Comparison of ENCODE assay signal across 12 cellular contexts in genomic region chr11:66192181-66192888, GRCh38.
DNase-seq lines count a peak whose midpoint lies in the region; ATAC-seq and TF ChIP-seq lines count a peak whose summit lies in the region.
"Had no signal": no experiment of that assay in that cellular context is flagged by ENCODE, and none has a peak within 500 bp of the region (broad histone marks: within the 10 kb centered on the region; RNA-seq: fewer than 3 reads in every experiment).

No MANE protein-coding gene starts in this region.

- no peak overlapping the region for H3K9ac ChIP-seq in fibroblast of lung (ENCODE audit: insufficient read depth, low read length)
- no peak overlapping the region for H3K9ac ChIP-seq in neuronal stem cell (ENCODE audit: low read depth, low read length, poor library complexity)
- H3K9ac ChIP-seq: BLaER1 had no signal

- H2AK5ac ChIP-seq in neuronal stem cell (ENCODE audit: low read depth, low read length) = no peak overlapping the region

- peaks cover 0 to 20% (median 6%) of the 10 kb centered on the region in 3 donors for H3K4me1 Mint-ChIP-seq in IgD-negative memory B cell

- H3K36me3 ChIP-seq in fibroblast of lung (ENCODE audit: control insufficient read depth, insufficient read depth, low read length) (no peaks in the 10 kb centered on the region), neuronal stem cell (replicated peaks in 1 of 2; ENCODE audit: control insufficient read depth in 2 of 2, insufficient read depth in 2 of 2, low read length in 2 of 2) (peaks cover 1 to 10% of the 10 kb centered on the region in 2 donors)

- H3K36me3 Mint-ChIP-seq in IgD-negative memory B cell = peaks cover 7% of the 10 kb centered on the region

- peak overlapping the region; percentile 73 for H3K14ac ChIP-seq in neuronal stem cell (ENCODE audit: low read length)

- H2BK120ac ChIP-seq in neuronal stem cell (ENCODE audit: low read depth, low read length) = no peak overlapping the region

- peak overlapping the region in 2 of 3 donors; percentile 20 to 46 for H3K27ac Mint-ChIP-seq in IgD-negative memory B cell
- H3K27ac Mint-ChIP-seq: activated naive CD8-positive, alpha-beta T cell treated with anti-CD3 and anti-CD28 coated beads for 36 hours had no signal

- peak in 1 of 2 donors; percentile 25 for DNase-seq in fibroblast of lung (ENCODE audit: low read depth in 2 of 2)
- DNase-seq in neuronal stem cell (ENCODE audit: low spot score) = no peak
- DNase-seq in foreskin keratinocyte = no peak
- no peak for DNase-seq in stimulated activated CD4-positive, alpha-beta T cell treated with anti-CD3 and anti-CD28 coated beads, Interleukin-2, amount 100 ng/mL, for 48 hours
- no peak for DNase-seq in GM19240 (ENCODE audit: insufficient read length, low spot score)
- DNase-seq: activated naive CD8-positive, alpha-beta T cell treated with anti-CD3 and anti-CD28 coated beads for 36 hours; DND-41; NCI-H146 had no signal

- H3K4me1 ChIP-seq in fibroblast of lung (ENCODE audit: control insufficient read depth, extremely low read depth, insufficient read depth, low read length) = peaks cover 6% of the 10 kb centered on the region
- no peaks in the 10 kb centered on the region for H3K4me1 ChIP-seq in neuronal stem cell (ENCODE audit: control insufficient read depth in 2 of 2, insufficient read depth in 1 of 2, low read depth in 1 of 2, low read length in 2 of 2)
- H3K4me1 ChIP-seq in foreskin keratinocyte = peaks cover 13% of the 10 kb centered on the region

- H3K27me3 ChIP-seq in fibroblast of lung (ENCODE audit: control insufficient read depth, insufficient read depth, low read length) = no peaks in the 10 kb centered on the region
- H3K27me3 ChIP-seq in neuronal stem cell (ENCODE audit: control insufficient read depth in 3 of 3, insufficient read depth in 3 of 3, low read depth in 1 of 3, low read length in 3 of 3) = no peaks in the 10 kb centered on the region
- H3K27me3 ChIP-seq in foreskin keratinocyte = no peaks in the 10 kb centered on the region
- H3K27me3 ChIP-seq: BLaER1 had no signal

- peak overlapping the region; percentile 16 for H3K18ac ChIP-seq in neuronal stem cell (ENCODE audit: low read length)

- H2AFZ ChIP-seq in fibroblast of lung (ENCODE audit: low read length) (peak overlapping the region; percentile 36), neuronal stem cell (ENCODE audit: low read length) (no peak overlapping the region)

- no peak overlapping the region for H2BK5ac ChIP-seq in neuronal stem cell (ENCODE audit: low read length)

- H3K27ac ChIP-seq in C4-2B (peak overlapping the region; percentile 95), fibroblast of lung (ENCODE audit: insufficient read depth, low read length) (no peak overlapping the region), neuronal stem cell (replicated peaks; ENCODE audit: low read length) (no peak overlapping the region), foreskin keratinocyte (no peak overlapping the region)
- H3K27ac ChIP-seq: BLaER1 had no signal

- no peaks in the 10 kb centered on the region for H4K20me1 ChIP-seq in fibroblast of lung (ENCODE audit: control insufficient read depth, extremely low read depth, insufficient read depth, low read length)

- H4K8ac ChIP-seq in neuronal stem cell (ENCODE audit: low read depth, low read length) = no peak overlapping the region

- no peak overlapping the region for H2BK15ac ChIP-seq in neuronal stem cell (ENCODE audit: low read length)

- ATAC-seq in foreskin keratinocyte (no peak), GM21529 (IDR thresholded peaks at IDR 0.05; ENCODE audit: unreplicated experiment) (no peak)

- TF ChIP-seq CTCF in C4-2B (conservative IDR thresholded peaks at IDR 0.05) = no peak
- TF ChIP-seq CTCF in fibroblast of lung (conservative IDR thresholded peaks at IDR 0.05 in 1 of 2, IDR thresholded peaks at IDR 0.05 in 1 of 2; ENCODE audit: low read depth in 1 of 2, low read length in 2 of 2) = no peak
- TF ChIP-seq CTCF in foreskin keratinocyte (conservative IDR thresholded peaks at IDR 0.05) = no peak

- H3K4ac ChIP-seq in neuronal stem cell (ENCODE audit: low read length) = no peak overlapping the region

- no peaks in the 10 kb centered on the region for H3K9me3 ChIP-seq in fibroblast of lung (ENCODE audit: control insufficient read depth, insufficient read depth, low read depth, low read length)
- peaks cover 0 to 3% of the 10 kb centered on the region in 2 donors for H3K9me3 ChIP-seq in neuronal stem cell (replicated peaks in 1 of 2; ENCODE audit: control insufficient read depth in 2 of 2, insufficient read depth in 1 of 2, low read depth in 1 of 2, low read length in 2 of 2)

- no CpG with 5 or more reads among the region's 11 CpGs for WGBS in neuronal stem cell (ENCODE audit: extremely low coverage in 2 of 2, insufficient read length in 2 of 2, insufficient replicate concordance in 1 of 2), 2 donors

- H3K79me2 ChIP-seq in fibroblast of lung (ENCODE audit: control insufficient read depth, insufficient read depth, low read length) = no peaks in the 10 kb centered on the region

- H3K4me3 Mint-ChIP-seq in IgD-negative memory B cell = peak overlapping the region in 1 of 4 donors; percentile 39
- H3K4me3 Mint-ChIP-seq: activated naive CD8-positive, alpha-beta T cell treated with anti-CD3 and anti-CD28 coated beads for 36 hours had no signal

- peak overlapping the region; percentile 54 for H3K4me2 ChIP-seq in fibroblast of lung (ENCODE audit: extremely low read depth, insufficient read depth, low read length)
- no peak overlapping the region for H3K4me2 ChIP-seq in neuronal stem cell (ENCODE audit: insufficient read depth, low read length, poor library complexity, severe bottlenecking)
- H3K4me2 ChIP-seq: BLaER1 had no signal

- no peaks in the 10 kb centered on the region for H3K27me3 Mint-ChIP-seq in IgD-negative memory B cell
- H3K27me3 Mint-ChIP-seq: activated naive CD8-positive, alpha-beta T cell treated with anti-CD3 and anti-CD28 coated beads for 36 hours had no signal

- peak overlapping the region; percentile 81 for H3K23ac ChIP-seq in neuronal stem cell (ENCODE audit: low read depth, low read length, poor library complexity)

- H4K91ac ChIP-seq in neuronal stem cell (ENCODE audit: low read depth, low read length, poor library complexity) = no peak overlapping the region

- no peak overlapping the region for H3K4me3 ChIP-seq in fibroblast of lung (replicated peaks in 1 of 4; ENCODE audit: control extremely low read depth in 1 of 4, insufficient read depth in 1 of 4, low read depth in 3 of 4, low read length in 4 of 4)
- no peak overlapping the region for H3K4me3 ChIP-seq in neuronal stem cell (ENCODE audit: low read length in 2 of 2)
- H3K4me3 ChIP-seq: BLaER1 had no signal

- peaks cover 0 to 11% (median 0%) of the 10 kb centered on the region in 3 donors for H3K9me3 Mint-ChIP-seq in IgD-negative memory B cell

- H3K79me1 ChIP-seq in neuronal stem cell (ENCODE audit: low read depth, low read length) = no peaks in the 10 kb centered on the region

- no peak overlapping the region for H2BK12ac ChIP-seq in neuronal stem cell (ENCODE audit: low read length)
